Comparison of ENCODE assay signal across 18 cellular contexts in the genomic region with DNA sequence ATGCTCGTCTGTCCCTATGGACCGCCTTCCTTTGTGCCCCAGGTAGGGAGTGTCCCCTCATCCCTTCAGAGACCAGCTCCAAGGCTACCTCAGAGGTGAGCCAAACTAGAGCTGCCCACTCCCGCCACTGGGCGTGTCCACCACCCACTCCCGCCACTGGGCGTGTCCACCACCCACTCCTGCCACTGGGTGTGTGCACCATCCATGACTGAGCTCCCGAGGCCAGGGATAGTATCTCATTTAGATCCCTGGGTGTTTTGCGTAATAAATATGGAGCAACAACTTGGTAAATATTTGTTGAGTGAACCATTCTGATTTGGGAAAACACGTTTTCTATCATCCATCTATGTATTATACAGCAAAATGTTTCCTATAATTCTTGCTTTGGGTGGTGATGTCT.
DNase-seq lines count a peak whose midpoint lies in the region; ATAC-seq, FAIRE-seq and TF ChIP-seq lines count a peak whose summit lies in the region.
"Had no signal": no experiment of that assay in that cellular context is flagged by ENCODE, and none has a peak within 500 bp of the region (broad histone marks: within the 10 kb centered on the region; RNA-seq: fewer than 3 reads in every experiment).

No MANE protein-coding gene starts in this region.

- no peak for FAIRE-seq in pancreas (lab: Jason Lieb, UNC)

- peaks cover 6% of the 10 kb centered on the region for H3K27me3 ChIP-seq in rectal smooth muscle tissue (ENCODE audit: control insufficient read depth, insufficient read depth, low read length)
- no peaks in the 10 kb centered on the region for H3K27me3 ChIP-seq in pancreas
- H3K27me3 ChIP-seq: SJSA1 had no signal

- intact Hi-C loops in pancreas (cut with DNase I): loop anchor here (5.0 to 10.0 kb wide), 3 partner anchors 305 to 318 kb away; no protein-coding TSS in a partner anchor

- H3K4me3 ChIP-seq in epithelial cell of esophagus (ENCODE audit: low read length): no peak overlapping the region
- H3K4me3 ChIP-seq in rectal smooth muscle tissue (ENCODE audit: low read length): no peak overlapping the region
- H3K4me3 ChIP-seq in pancreas: no peak overlapping the region
- H3K4me3 ChIP-seq: SJSA1 had no signal

- H3K9me3 ChIP-seq in pancreas: no peaks in the 10 kb centered on the region
- H3K9me3 ChIP-seq: SJSA1 had no signal

- peak overlapping the region; percentile 84 for H3K27ac ChIP-seq in rectal smooth muscle tissue (ENCODE audit: low read depth, low read length)
- no peak overlapping the region for H3K27ac ChIP-seq in pancreas
- H3K27ac ChIP-seq: SJSA1 had no signal

- H3K9ac ChIP-seq in rectal smooth muscle tissue (ENCODE audit: low read length): no peak overlapping the region

- WGBS in pancreas, 2 donors: 55 to 69% methylated on average over 9 of the region's 9 CpGs

- no peak for ATAC-seq in HG03280 (IDR thresholded peaks at IDR 0.05; ENCODE audit: unreplicated experiment)
- no peak for ATAC-seq in pancreas

- TF ChIP-seq CTCF in epithelial cell of esophagus (IDR thresholded peaks at IDR 0.05; ENCODE audit: insufficient read depth, low read depth, low read length, missing control alignments): no peak
- TF ChIP-seq CTCF in pancreas (IDR thresholded peaks at IDR 0.05): no peak

- DNase-seq in ELR (ENCODE audit: low read depth): peak; percentile 12
- DNase-seq in NCI-H460 (ENCODE audit: extremely low read depth, low read depth): peak; percentile 4
- peak; percentile 24 for DNase-seq in epithelial cell of esophagus (ENCODE audit: low read depth)
- no peak for DNase-seq in H4 (ENCODE audit: low spot score)
- no peak for DNase-seq in pancreas
- DNase-seq: Calu3; CD4-positive, alpha-beta memory T cell; DMS53; Karpas-422; MM.1S; NCI-H1092 treated with DMSO at 0.1 percent for 48 hours; NCI-H1694; NCI-H2107; NCI-H2227 treated with DMSO at 0.1 percent for 48 hours; NCI-H526 treated with DMSO at 0.1 percent for 48 hours had no signal

- H3K36me3 ChIP-seq in rectal smooth muscle tissue (ENCODE audit: control insufficient read depth, insufficient read depth, low read length) (no peaks in the 10 kb centered on the region), pancreas (no peaks in the 10 kb centered on the region)
- H3K36me3 ChIP-seq: SJSA1 had no signal

- peaks cover 23% of the 10 kb centered on the region for H3K4me1 ChIP-seq in rectal smooth muscle tissue (ENCODE audit: control insufficient read depth, insufficient read depth, low read length)
- peaks cover 4 to 9% (median 4%) of the 10 kb centered on the region in 3 donors for H3K4me1 ChIP-seq in pancreas

Comparison
In these comparisons a context has a peak if more than half of its experiments do, and no peak if none do; other contexts are left out.
1. DNase-seq: peak in ELR (single experiment), NCI-H460 (single experiment) and epithelial cell of esophagus (single experiment); none in H4 (single experiment) and pancreas (0 of 6).